In genomic region chr2:102484310-102485061, GRCh38 we compare ENCODE assay signal across 27 cellular contexts. TPM values are rescaled to one million over a fixed set of nuclear protein-coding genes. Genes with fewer than 3 reads are reported as not detected.
DNase-seq lines count a peak whose midpoint lies in the region; ATAC-seq, FAIRE-seq and TF ChIP-seq lines count a peak whose summit lies in the region.
"Had no signal": no experiment of that assay in that cellular context is flagged by ENCODE, and none has a peak within 500 bp of the region (broad histone marks: within the 10 kb centered on the region; RNA-seq: fewer than 3 reads in every experiment).

No MANE protein-coding gene starts in this region.

- no peak overlapping the region for H3K4me3 ChIP-seq in K562
- no peak overlapping the region for H3K4me3 ChIP-seq in osteoblast (ENCODE audit: insufficient read depth, low read length)
- no peak overlapping the region for H3K4me3 ChIP-seq in left ventricle myocardium inferior
- H3K4me3 ChIP-seq: GM23338, HAP-1 had no signal

- intact Hi-C loops in K562 (cut with micrococcal nuclease) (no loop called here), left ventricle myocardium inferior (cut with micrococcal nuclease) (no loop called here)

- peaks cover 3 to 25% of the 10 kb centered on the region in 2 experiments for H3K27me3 ChIP-seq in K562 (ENCODE audit: control insufficient read depth in 2 of 2, insufficient read depth in 2 of 2, low read length in 2 of 2)
- no peaks in the 10 kb centered on the region for H3K27me3 ChIP-seq in osteoblast (ENCODE audit: insufficient read depth, low read length)
- peaks cover 56% of the 10 kb centered on the region for H3K27me3 ChIP-seq in left ventricle myocardium inferior (ENCODE audit: low read depth)
- H3K27me3 ChIP-seq: BE2C had no signal

- no peak overlapping the region for H3K9ac ChIP-seq in K562 (ENCODE audit: insufficient read depth in 1 of 2, low read depth in 2 of 2, low read length in 2 of 2)

- H3K4me2 ChIP-seq in K562 (ENCODE audit: insufficient read depth, low read length), result no peak overlapping the region
- no peak overlapping the region for H3K4me2 ChIP-seq in osteoblast (ENCODE audit: insufficient read depth, low read length)
- H3K4me2 ChIP-seq: GM23338 had no signal

- H3K79me2 ChIP-seq in K562 (ENCODE audit: control insufficient read depth, insufficient read depth, low read length) (no peaks in the 10 kb centered on the region), osteoblast (ENCODE audit: insufficient read depth, low read length) (no peaks in the 10 kb centered on the region)

- H3K27ac ChIP-seq in K562 (ENCODE audit: extremely low read depth, low read depth, low read length), result no peak overlapping the region
- no peak overlapping the region for H3K27ac ChIP-seq in osteoblast (ENCODE audit: low read depth, low read length)
- no peak overlapping the region for H3K27ac ChIP-seq in left ventricle myocardium inferior (replicated peaks)
- H3K27ac ChIP-seq: RWPE1 had no signal

- BruUV-seq in K562 (replicated peaks; lab: Mats Ljungman, UMichigan), result no TSS peak

- in situ Hi-C loops in K562 (cut with MboI), result no loop called here

- no peaks in the 10 kb centered on the region for H3K9me1 ChIP-seq in K562 (ENCODE audit: control insufficient read depth, insufficient read depth, low read length)

- no peak for FAIRE-seq in K562 (lab: Jason Lieb, UNC)

- H3K36me3 ChIP-seq in K562 (ENCODE audit: control insufficient read depth, insufficient read depth, low read length) (no peaks in the 10 kb centered on the region), osteoblast (ENCODE audit: insufficient read depth, low read length) (no peaks in the 10 kb centered on the region), left ventricle myocardium inferior (no peaks in the 10 kb centered on the region)
- H3K36me3 ChIP-seq: BE2C, HAP-1 had no signal

- no peak for TF ChIP-seq RAD21 in K562 (CRISPR knock-in tag; conservative IDR thresholded peaks at IDR 0.05 in 1 of 2, IDR thresholded peaks at IDR 0.05 in 1 of 2)

- CTCF ChIA-PET in K562 (lab: Yijun Ruan, JAX; ENCODE audit: low intra/inter-chr PET ratio), result no interaction called here

- POLR2A ChIA-PET in K562 (lab: Yijun Ruan, JAX), result interaction anchor here (0.7 to 1.5 kb wide), 2 partner anchors 10 to 19 kb away, joined by 3 read pairs; no protein-coding TSS in a partner anchor

- ATAC-seq in K562, result peak; percentile 53; the same call in 1 of the 3 replicates
- ATAC-seq: GM23338, Panc1 had no signal

- no peak overlapping the region for H2AFZ ChIP-seq in K562 (ENCODE audit: low read depth, low read length)
- H2AFZ ChIP-seq in osteoblast (ENCODE audit: low read length), result no peak overlapping the region
- H2AFZ ChIP-seq: GM23338 had no signal

- TF ChIP-seq EP300 in K562 (IDR thresholded peaks at IDR 0.05; ENCODE audit: low read length), result no peak

- DNase-seq in NOMO-1 treated with DMSO at 0.1 percent for 48 hours (lab: John Stamatoyannopoulos, UW; ENCODE audit: unreplicated experiment) (peak; percentile 3), NOMO-1 treated with dmso at 0.1 percent for 144 hours (lab: John Stamatoyannopoulos, UW; ENCODE audit: unreplicated experiment) (no peak), K562 (ENCODE audit: extremely low read depth in 1 of 4, low spot score in 3 of 4) (no peak), osteoblast (ENCODE audit: insufficient read length, low spot score, missing footprints) (peak; percentile 54), NCI-H2171 treated with DMSO at 0.1 percent for 48 hours (lab: John Stamatoyannopoulos, UW) (no peak), left ventricle myocardium inferior (no peak)
- DNase-seq in activated CD8-positive, alpha-beta memory T cell treated with anti-CD3 and anti-CD28 coated beads for 24 hours, result no peak
- no peak for DNase-seq in activated CD4-positive, alpha-beta T cell treated with anti-CD3 and anti-CD28 coated beads, Interleukin-2, amount 50 U/mL, for 4 hours
- DNase-seq: 8988T; ACHN; BE2C; Calu3; CD8-positive, alpha-beta memory T cell; DMS153; DND-41; NCI-H2029; NCI-H446 treated with DMSO at 0.1 percent for 48 hours; NCI-H526; NCI-H82; NK-92 treated with Interleukin-12 subunit alpha and Interleukin-12 subunit beta, amount 100 ng/mL, for 24 hours; SHP77 had no signal

- H3K9me3 ChIP-seq in K562 (replicated peaks; ENCODE audit: control insufficient read depth, insufficient read depth, low read depth, low read length) (no peaks in the 10 kb centered on the region), osteoblast (ENCODE audit: low read depth, low read length) (no peaks in the 10 kb centered on the region), left ventricle myocardium inferior (replicated peaks) (no peaks in the 10 kb centered on the region)
- H3K9me3 ChIP-seq: BE2C, HAP-1 had no signal

- TF ChIP-seq POLR2A in K562 (conservative IDR thresholded peaks at IDR 0.05), result no peak

- no peak for TF ChIP-seq CTCF in K562 (IDR thresholded peaks at IDR 0.05 in 2 of 3, conservative IDR thresholded peaks at IDR 0.05 in 1 of 3; ENCODE audit: insufficient read depth in 2 of 3, low read depth in 1 of 3, low read length in 3 of 3)
- no peak for TF ChIP-seq CTCF in osteoblast (IDR thresholded peaks at IDR 0.05; ENCODE audit: extremely low read depth, low read depth, low read length)
- TF ChIP-seq CTCF in left ventricle myocardium inferior (IDR thresholded peaks at IDR 0.05; ENCODE audit: borderline replicate concordance), result no peak

- 11% methylated on average over 6 of the region's 6 CpGs for WGBS in K562 (ENCODE audit: insufficient coverage, low coverage, missing lambda C conversion rate)

- H3K4me1 ChIP-seq in K562 (replicated peaks in 1 of 2; ENCODE audit: control insufficient read depth in 2 of 2, insufficient read depth in 2 of 2, low read length in 2 of 2) (no peaks in the 10 kb centered on the region; a peak in 2 of 5 replicates), osteoblast (ENCODE audit: insufficient read depth, low read length) (no peaks in the 10 kb centered on the region), left ventricle myocardium inferior (no peaks in the 10 kb centered on the region)
- H3K4me1 ChIP-seq: BE2C, HAP-1 had no signal

- H4K20me1 ChIP-seq in K562 (replicated peaks; ENCODE audit: control insufficient read depth, insufficient read depth, low read length) (no peaks in the 10 kb centered on the region), osteoblast (ENCODE audit: insufficient read depth, low read length) (no peaks in the 10 kb centered on the region)

TF ChIP-seq in K562, 482 proteins besides CTCF, POLR2A, EP300 and RAD21 (continues in another document):
- TF ChIP-seq CTBP1 (IDR thresholded peaks at IDR 0.05; ENCODE audit: borderline replicate concordance), result peak; percentile 33; the same call in 1 of the 2 replicates
- no peak for TF ChIP-seq SMAD4 (CRISPR knock-in tag; conservative IDR thresholded peaks at IDR 0.05)
- peak; percentile 20; the same call in 1 of the 2 replicates for TF ChIP-seq ZNF589 (CRISPR knock-in tag; IDR thresholded peaks at IDR 0.05; ENCODE audit: low read depth)
- TF ChIP-seq TSHZ1 (CRISPR knock-in tag; IDR thresholded peaks at IDR 0.05), result no peak
- no peak for TF ChIP-seq SIX5 (IDR thresholded peaks at IDR 0.05; ENCODE audit: borderline replicate concordance in 1 of 2, insufficient read depth in 1 of 2, low read depth in 1 of 2, low read length in 2 of 2)
- no peak for TF ChIP-seq NR2C1 (IDR thresholded peaks at IDR 0.05)
- 0 out of 2 replicates have a peak, but pooled peaks have one; percentile 20 for TF ChIP-seq NR2C1 (tag; IDR thresholded peaks at IDR 0.05)
- no peak for TF ChIP-seq RFX1 (IDR thresholded peaks at IDR 0.05)

RNA-seq across cellular contexts. Expression of gene SLC9A4, which starts 11.5 kb away (rescaled TPM):
- total RNA-seq in K562 (2011; cell fraction: chromatin; rRNA removed; ENCODE audit: low replicate concordance), result 0.07 and 0.09 TPM in 2 replicates
- 0.17 TPM in 1 of 2 replicates, not detected in the other for total RNA-seq in K562 (2011; cell fraction: nucleolus; rRNA removed)
- total RNA-seq in K562 (2011; cell fraction: nucleoplasm; rRNA removed), result 0.15 TPM in 1 of 2 replicates, not detected in the other
- total RNA-seq in K562 (2014; rRNA removed) (not detected in 2 replicates), K562 (2014; rRNA removed; fragmentation: Illumina TruSeq; extraction: Trizol) (0.03 and 0.04 TPM in 2 replicates), K562 (2015; rRNA removed; fragmentation: Illumina TruSeq; extraction: Trizol) (0.04 TPM in 1 of 2 replicates, not detected in the other), K562 (2021) (0.04 and 0.07 TPM in 2 replicates), osteoblast (not detected in 2 replicates), left ventricle myocardium inferior (not detected)
- polyA plus RNA-seq in K562 (2011; rRNA removed) (not detected in 2 replicates), K562 (2014; fragmentation: Illumina TruSeq; extraction: Trizol) (not detected in 2 replicates), K562 (2014; fragmentation: Nextera tagmentation; extraction: Ambion mirVana) (under 1 TPM in 1 of 2 experiments, not detected in 1; 0.15 TPM), K562 (2014; rRNA removed) (not detected in 2 replicates)
- polyA plus RNA-seq in K562 (2011; cell fraction: cytosol; rRNA removed), result not detected in 2 replicates
- not detected in 2 replicates for polyA plus RNA-seq in K562 (2011; cell fraction: nucleus; rRNA removed)
- polyA plus RNA-seq in K562 (2012), result 0.03 and 0.24 TPM in 2 replicates
- polyA minus RNA-seq in K562 (2011; rRNA and poly(A)+ RNA removed), result 0.07 TPM in 1 of 2 replicates, not detected in the other
- polyA minus RNA-seq in K562 (2011; cell fraction: cytosol; rRNA and poly(A)+ RNA removed), result not detected in 2 replicates
- polyA minus RNA-seq in K562 (2011; cell fraction: nucleus; rRNA and poly(A)+ RNA removed), result 0.13 and 0.78 TPM in 2 replicates
- total RNA-seq: CD8-positive, alpha-beta memory T cell; GM23338; SK-MEL-5 had no signal
- polyA plus RNA-seq: CD14-positive monocyte; CD8-positive, alpha-beta memory T cell; GM23338 had no signal

Comparison
In these comparisons a context has a peak if more than half of its experiments do, and no peak if none do; other contexts are left out.
1. DNase-seq: peak in NOMO-1 treated with DMSO at 0.1 percent for 48 hours (single experiment) and osteoblast (single experiment); none in NOMO-1 treated with dmso at 0.1 percent for 144 hours (single experiment), K562 (0 of 4), NCI-H2171 treated with DMSO at 0.1 percent for 48 hours (single experiment), activated CD8-positive, alpha-beta memory T cell treated with anti-CD3 and anti-CD28 coated beads for 24 hours (single experiment), left ventricle myocardium inferior (single experiment) and activated CD4-positive, alpha-beta T cell treated with anti-CD3 and anti-CD28 coated beads, Interleukin-2, amount 50 U/mL, for 4 hours (0 of 2).